ENCODE assay signal across 28 cellular contexts in the genomic region with DNA sequence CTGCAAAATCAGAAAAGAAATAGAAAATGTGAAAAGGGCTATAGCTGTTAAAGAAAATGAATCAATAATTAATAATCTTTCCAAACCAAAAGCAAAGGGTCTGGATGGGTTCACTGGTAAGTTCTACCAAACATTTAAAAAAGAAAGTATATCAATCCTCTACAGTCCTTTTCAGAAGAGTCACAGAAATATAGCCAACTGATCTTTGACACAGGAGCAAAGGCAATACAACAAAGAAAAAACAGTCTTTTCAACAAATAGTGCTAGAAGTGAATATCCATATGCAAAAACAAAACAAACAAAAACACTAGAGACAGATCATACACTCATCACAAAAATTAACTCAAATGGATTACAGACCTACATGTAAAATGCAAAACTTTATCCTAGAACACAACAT.
"Had no signal": no experiment of that assay in that cellular context is flagged by ENCODE, and none has a peak within 500 bp of the region (broad histone marks: within the 10 kb centered on the region; RNA-seq: fewer than 3 reads in every experiment).

No MANE protein-coding gene starts in this region.

- H3K4me3 ChIP-seq: adrenal gland, Peyer's patch had no signal

- DNase-seq: activated B cell treated with CpG ODN at 0.5 μM for 24 hours; activated CD4-positive, alpha-beta T cell treated with anti-CD3 and anti-CD28 coated beads for 4 hours; activated CD4-positive, CD25-positive, alpha-beta regulatory T cell treated with anti-CD3 and anti-CD28 coated beads, Interleukin-2, amount 50 U/mL, for 72 hours; activated CD8-positive, alpha-beta T cell treated with anti-CD3 and anti-CD28 coated beads for 36 hours; activated gamma-delta T cell treated with Interleukin-2 at 50 U/mL for 16 hours; activated naive CD4-positive, alpha-beta T cell treated with anti-CD3 and anti-CD28 coated beads for 36 hours; activated T-cell treated with anti-CD3 and anti-CD28 coated beads, Interleukin-2, amount 50 U/mL, for 24 hours; adrenal gland; central memory CD4-positive, alpha-beta T cell; Kasumi-1; MM.1S; MV-4-11; NCI-H1092; NCI-H1436 treated with DMSO at 0.1 percent for 48 hours; NCI-H1694 treated with DMSO at 0.1 percent for 48 hours; NCI-H2029; NCI-H345; NCI-H524 treated with DMSO at 0.1 percent for 48 hours; PC-3; Peyer's patch; RPMI8226; SIG-M5; T-helper 1 cell; T-helper 2 cell; T-helper 9 cell had no signal

- ATAC-seq: activated CD8-positive, alpha-beta T cell treated with anti-CD3 and anti-CD28 coated beads for 36 hours; activated naive CD4-positive, alpha-beta T cell treated with anti-CD3 and anti-CD28 coated beads, Interleukin-2, amount 50 U/mL, for 72 hours; PC-3; SK-N-SH treated with all-trans-retinoic acid at 6 μM for 48 hours had no signal

- H3K36me3 ChIP-seq: adrenal gland, Peyer's patch had no signal

- H3K9me3 ChIP-seq: Peyer's patch had no signal

- H3K27ac ChIP-seq: adrenal gland, Peyer's patch, VCaP had no signal

- H3K27me3 ChIP-seq: adrenal gland, Peyer's patch had no signal
